22 cellular contexts compared by ENCODE assay signal in genomic region chr10:8151086-8151485, GRCh38.
"Had no signal": no experiment of that assay in that cellular context is flagged by ENCODE, and none has a peak within 500 bp of the region (broad histone marks: within the 10 kb centered on the region; RNA-seq: fewer than 3 reads in every experiment).

No MANE protein-coding gene starts in this region.

- H3K4me3 ChIP-seq: esophagus squamous epithelium, gastrocnemius medialis, heart right ventricle, left lung, lower lobe of right lung, mucosa of descending colon had no signal

- H3K4me1 ChIP-seq: esophagus squamous epithelium, gastrocnemius medialis, heart right ventricle, left lung, lower lobe of right lung had no signal

- H3K36me3 ChIP-seq: esophagus squamous epithelium, gastrocnemius medialis, heart right ventricle, left lung, lower lobe of right lung had no signal

- H3K27ac ChIP-seq: epithelial cell of prostate, esophagus squamous epithelium, gastrocnemius medialis, heart right ventricle, left lung, lower lobe of right lung had no signal

- H3K9me3 ChIP-seq: esophagus squamous epithelium, gastrocnemius medialis, heart right ventricle, left lung, lower lobe of right lung, mucosa of descending colon had no signal

- ATAC-seq: effector memory CD8-positive, alpha-beta T cell; esophagus mucosa; gastrocnemius medialis; heart right ventricle; left cardiac atrium; left lung; left ventricle myocardium superior; lower lobe of right lung; mucosa of descending colon; naive thymus-derived CD8-positive, alpha-beta T cell had no signal

- DNase-seq: cortex of kidney; effector CD8-positive, alpha-beta T cell; effector memory CD8-positive, alpha-beta T cell; endodermal cell; erythroblast; esophagus squamous epithelium; foreskin melanocyte; gastrocnemius medialis; glutamatergic neuron; head of caudate nucleus; heart right ventricle; hippocampal formation; left cardiac atrium; left lung; left ventricle myocardium superior; lower lobe of right lung; mesenchymal stem cell; mucosa of descending colon; naive B cell; naive thymus-derived CD8-positive, alpha-beta T cell had no signal
